In the genomic region with DNA sequence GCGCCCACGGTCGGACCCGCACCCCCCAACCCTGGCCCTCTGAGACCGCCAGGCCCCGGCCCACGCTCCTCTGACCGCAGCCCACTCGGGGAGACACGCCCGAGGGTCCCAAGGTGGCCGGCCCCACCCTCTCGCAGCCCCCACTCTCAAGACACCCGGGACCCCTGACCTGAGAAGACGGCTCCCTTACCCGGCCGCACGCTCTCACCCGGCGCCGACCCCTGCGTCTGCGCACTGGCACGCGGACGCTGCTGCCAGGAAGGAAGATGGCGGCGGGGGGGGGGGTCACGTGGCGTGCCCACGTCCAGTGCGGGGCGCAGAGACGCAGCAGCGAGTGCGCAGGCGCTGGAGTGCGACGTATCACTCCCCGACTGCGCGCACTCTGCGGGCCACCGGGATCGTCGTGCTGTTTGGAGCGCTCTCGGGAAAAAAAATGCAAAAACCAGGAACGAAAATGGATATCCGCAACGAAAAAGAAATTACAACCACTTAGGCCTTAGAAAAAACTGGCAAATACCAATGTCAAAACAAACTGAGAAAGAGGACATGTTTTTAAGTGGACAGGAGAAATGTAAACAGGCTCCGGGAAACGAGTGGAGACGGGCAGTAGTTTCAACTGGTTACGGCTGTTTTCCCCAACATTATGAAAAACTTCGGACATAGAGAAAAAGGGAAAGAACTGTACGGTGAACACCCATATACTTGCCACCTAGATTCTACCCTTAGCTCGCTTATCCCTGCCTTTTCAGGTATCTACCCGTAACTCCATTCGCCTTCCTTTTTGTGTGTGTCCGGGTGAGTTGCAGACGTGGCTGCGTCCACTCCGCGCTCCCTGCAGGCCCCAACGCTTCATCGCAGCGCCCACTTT, we compare ENCODE assay signal across 8 cellular contexts. TPM values are rescaled to one million over a fixed set of nuclear protein-coding genes. Genes with fewer than 3 reads are reported as not detected.
DNase-seq lines count a peak whose midpoint lies in the region; ATAC-seq, FAIRE-seq and TF ChIP-seq lines count a peak whose summit lies in the region.

A gene (minus strand): TSS at position 236 of the 868 bp plus-strand sequence. CDS start 902 bp downstream, outside the sequence.

- peak; percentile 57 for ATAC-seq in HG02759 (IDR thresholded peaks at IDR 0.05; ENCODE audit: unreplicated experiment)
- peak; percentile 72 for ATAC-seq in activated naive CD8-positive, alpha-beta T cell treated with anti-CD3 and anti-CD28 coated beads, Interleukin-2, amount 50 U/mL, for 24 hours
- peak; percentile 92 for ATAC-seq in Right ventricle myocardium superior (ENCODE audit: poor library complexity)
- ATAC-seq in pancreas, result peak; percentile 88 to 95 (median 91)

- peak within 1 kb of the TSS; percentile 94 for H3K27ac Mint-ChIP-seq in activated naive CD8-positive, alpha-beta T cell treated with anti-CD3 and anti-CD28 coated beads, Interleukin-2, amount 50 U/mL, for 24 hours

- intact Hi-C loops in Right ventricle myocardium superior (cut with DNase I) (loop anchor here (5.0 kb wide), 1 partner anchor 147 kb away; no protein-coding TSS in a partner anchor), pancreas (cut with DNase I) (no loop called here)

- TF ChIP-seq CTCF in pancreas (IDR thresholded peaks at IDR 0.05), result no peak

- no peaks in the 10 kb centered on the region for H3K9me3 ChIP-seq in pancreas
- no peaks in the 10 kb centered on the region for H3K9me3 ChIP-seq in thymus (ENCODE audit: control insufficient read depth)

- peak; percentile 53 for TF ChIP-seq POLR2A in GM10847 (IDR thresholded peaks at IDR 0.05; ENCODE audit: extremely low read depth, insufficient read length)

- H3K4me1 ChIP-seq in pancreas, result peaks cover 0 to 13% (median 7%) of the 10 kb centered on the region in 3 donors
- H3K4me1 ChIP-seq in thymus (ENCODE audit: control insufficient read depth, insufficient read depth, low read length), result peaks cover 6% of the 10 kb centered on the region

- DNase-seq in NCI-H146 (lab: John Stamatoyannopoulos, UW) (peak; percentile 92), T follicular helper cell (ENCODE audit: low read depth) (peak; percentile 87), Right ventricle myocardium superior (peak; percentile 97), pancreas (peak; percentile 90 to 97 (median 92))
- DNase-seq in activated naive CD8-positive, alpha-beta T cell treated with anti-CD3 and anti-CD28 coated beads, Interleukin-2, amount 50 U/mL, for 24 hours, result peak; percentile 93

- 1 to 6% methylated on average over 58 to 68 of the region's 68 CpGs for WGBS in pancreas, 2 donors
- WGBS in thymus, result 1% methylated on average over 68 of the region's 68 CpGs

- peaks cover 59% of the 10 kb centered on the region for H3K4me1 Mint-ChIP-seq in activated naive CD8-positive, alpha-beta T cell treated with anti-CD3 and anti-CD28 coated beads, Interleukin-2, amount 50 U/mL, for 24 hours

- H3K36me3 ChIP-seq in pancreas, result peaks cover 0 to 8% (median 4%) of the 10 kb centered on the region in 3 donors
- H3K36me3 ChIP-seq in thymus (ENCODE audit: control insufficient read depth, insufficient read depth), result peaks cover 40% of the 10 kb centered on the region

- H3K27ac ChIP-seq in pancreas, result peak within 1 kb of the TSS; percentile 71 to 85 (median 80)
- H3K27ac ChIP-seq in thymus (ENCODE audit: low read depth), result peak within 1 kb of the TSS; percentile 90

- no peaks in the 10 kb centered on the region for H3K9me3 Mint-ChIP-seq in activated naive CD8-positive, alpha-beta T cell treated with anti-CD3 and anti-CD28 coated beads, Interleukin-2, amount 50 U/mL, for 24 hours

- peak within 1 kb of the TSS; percentile 94 for H3K4me3 Mint-ChIP-seq in activated naive CD8-positive, alpha-beta T cell treated with anti-CD3 and anti-CD28 coated beads, Interleukin-2, amount 50 U/mL, for 24 hours

- no peaks in the 10 kb centered on the region for H3K27me3 Mint-ChIP-seq in activated naive CD8-positive, alpha-beta T cell treated with anti-CD3 and anti-CD28 coated beads, Interleukin-2, amount 50 U/mL, for 24 hours

- H3K27me3 ChIP-seq in pancreas, result no peaks in the 10 kb centered on the region
- H3K27me3 ChIP-seq in thymus (ENCODE audit: control insufficient read depth, insufficient read depth), result no peaks in the 10 kb centered on the region

- H3K36me3 Mint-ChIP-seq in activated naive CD8-positive, alpha-beta T cell treated with anti-CD3 and anti-CD28 coated beads, Interleukin-2, amount 50 U/mL, for 24 hours (ENCODE audit: low read depth), result peaks cover 51% of the 10 kb centered on the region

- FAIRE-seq in pancreas (lab: Jason Lieb, UNC), result no peak

- H3K4me3 ChIP-seq in pancreas (peak within 1 kb of the TSS; percentile 83 to 96 (median 88)), thymus (ENCODE audit: low read length) (peak within 1 kb of the TSS; percentile 90)

RNA-seq across cellular contexts. Expression of the gene that starts here (rescaled TPM):
- total RNA-seq in Right ventricle myocardium superior, result 65.5 TPM
- total RNA-seq in pancreas, result 10 to 100 TPM; 13.1 to 19.5 (median 15.3) TPM
- 10 to 100 TPM; 21.9 to 48.0 TPM for polyA plus RNA-seq in pancreas
- polyA plus RNA-seq in thymus, result 73.0 TPM

Comparison
In these comparisons a context has a peak if more than half of its experiments do, and no peak if none do; other contexts are left out.
1. Peak in every context shown above with its lines: DNase-seq, ATAC-seq, H3K4me3 ChIP-seq and H3K27ac ChIP-seq.